17 cellular contexts compared by ENCODE assay signal in the genomic region with DNA sequence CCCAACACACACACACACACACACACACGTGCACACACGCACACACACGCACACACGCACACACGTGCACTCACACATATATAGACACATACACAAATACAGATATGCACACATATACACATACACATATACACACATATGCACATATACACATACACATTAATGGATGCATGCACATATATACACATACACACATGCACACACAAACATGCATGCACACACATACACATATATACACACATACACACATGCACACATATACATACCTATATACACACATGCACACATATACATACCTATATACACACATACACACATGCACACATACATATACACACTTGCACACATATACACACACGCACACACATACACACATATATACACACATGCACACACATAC.
DNase-seq lines count a peak whose midpoint lies in the region; ATAC-seq, FAIRE-seq and TF ChIP-seq lines count a peak whose summit lies in the region.
"Had no signal": no experiment of that assay in that cellular context is flagged by ENCODE, and none has a peak within 500 bp of the region (broad histone marks: within the 10 kb centered on the region; RNA-seq: fewer than 3 reads in every experiment).

No MANE protein-coding gene starts in this region.

- peak; percentile 54 for FAIRE-seq in GM12891 (lab: Jason Lieb, UNC)
- FAIRE-seq: GM18507 had no signal

- POLR2A ChIA-PET in HEK293 (lab: Yijun Ruan, JAX): no interaction called here

- no peak for TF ChIP-seq CTCF in HEK293 (tag by site-specific recombination; IDR thresholded peaks at IDR 0.05)

- H3K4me3 Mint-ChIP-seq in T-helper 17 cell: peak overlapping the region; percentile 13
- H3K4me3 Mint-ChIP-seq: CD4-positive, alpha-beta memory T cell; GM23338; H9; HFFc6 had no signal

- H3K4me3 ChIP-seq in HEK293 (ENCODE audit: low read depth, low read length): no peak overlapping the region
- H3K4me3 ChIP-seq: GM23338 had no signal

- H3K36me3 ChIP-seq in HEK293 (ENCODE audit: control insufficient read depth in 2 of 2, insufficient read depth in 1 of 2, low read length in 2 of 2): no peaks in the 10 kb centered on the region

- peaks cover 16% of the 10 kb centered on the region for H3K27me3 Mint-ChIP-seq in T-helper 17 cell

- H3K4me1 ChIP-seq in HEK293 (ENCODE audit: control insufficient read depth, insufficient read depth, low read length): no peaks in the 10 kb centered on the region

- H3K36me3 Mint-ChIP-seq in T-helper 17 cell (ENCODE audit: low read depth): no peaks in the 10 kb centered on the region
- H3K36me3 Mint-ChIP-seq: CD4-positive, alpha-beta memory T cell had no signal

- H3K27ac ChIP-seq in HEK293 (ENCODE audit: extremely low read depth, low read depth, low read length): no peak overlapping the region

- CTCF ChIA-PET in HEK293 (lab: Yijun Ruan, JAX): no interaction called here

- H3K27ac Mint-ChIP-seq in T-helper 17 cell: no peak overlapping the region
- H3K27ac Mint-ChIP-seq: CD4-positive, alpha-beta memory T cell; GM23338; H9; HFFc6 had no signal

- no peaks in the 10 kb centered on the region for H3K9me3 ChIP-seq in HEK293 (ENCODE audit: control insufficient read depth, insufficient read depth, low read depth, low read length)
- peaks cover 3% of the 10 kb centered on the region for H3K9me3 ChIP-seq in T-helper 17 cell (ENCODE audit: control insufficient read depth, low read length, poor library complexity, severe bottlenecking)

- no peak for TF ChIP-seq POLR2A in GM12891 (IDR thresholded peaks at IDR 0.05; ENCODE audit: low read depth, low read length)

- DNase-seq in GM12891 (ENCODE audit: insufficient read length, low spot score) (no peak), T-helper 17 cell (no peak), SKM-1 (lab: John Stamatoyannopoulos, UW; ENCODE audit: unreplicated experiment) (no peak), GF-D8 (lab: John Stamatoyannopoulos, UW) (no peak)
- no peak for DNase-seq in activated naive CD4-positive, alpha-beta T cell treated with Interleukin-2 at 50 U/mL for 16 hours
- DNase-seq: C1 segment of cervical spinal cord; Calu3; CD4-positive, alpha-beta memory T cell; COR-L47; DMS53; DMS79 treated with DMSO at 0.1 percent for 48 hours; H9; HFFc6 had no signal

- H3K4me1 Mint-ChIP-seq in T-helper 17 cell: no peaks in the 10 kb centered on the region
- H3K4me1 Mint-ChIP-seq: CD4-positive, alpha-beta memory T cell had no signal

- ATAC-seq in T-helper 17 cell: no peak
- ATAC-seq: GM23338, HCT116 had no signal

TF ChIP-seq in GM12891, 5 proteins besides CTCF, POLR2A, EP300 and RAD21:
- no peak for TF ChIP-seq PAX5 (IDR thresholded peaks at IDR 0.05; ENCODE audit: insufficient read depth, low read length, severe bottlenecking)
- TF ChIP-seq POLR2AphosphoS5 (IDR thresholded peaks at IDR 0.05; ENCODE audit: low read depth, low read length): no peak
- TF ChIP-seq SPI1 (IDR thresholded peaks at IDR 0.05; ENCODE audit: low read depth, low read length): no peak
- no peak for TF ChIP-seq TAF1 (IDR thresholded peaks at IDR 0.05; ENCODE audit: low read depth, low read length)
- no peak for TF ChIP-seq POU2F2 (IDR thresholded peaks at IDR 0.05; ENCODE audit: low read depth, low read length)

TF ChIP-seq in HEK293, 187 proteins besides CTCF, POLR2A, EP300 and RAD21:
- TF ChIP-seq ZSCAN4 (tag by site-specific recombination; IDR thresholded peaks at IDR 0.05) (peak; percentile 73), ZNF24 (tag by site-specific recombination; IDR thresholded peaks at IDR 0.05) (no peak)
